8 cellular contexts compared by ENCODE assay signal in genomic region chr11:87722756-87723599, GRCh38.
A peak's percentile ranks its signal among the peaks of the same experiment; 100 is the strongest.
DNase-seq lines count a peak whose midpoint lies in the region; ATAC-seq and TF ChIP-seq lines count a peak whose summit lies in the region.

No MANE protein-coding gene starts in this region.

- no peaks in the 10 kb centered on the region for H4K20me1 ChIP-seq in KMS-11 (ENCODE audit: insufficient read depth)

- H3K27ac Mint-ChIP-seq in nephron progenitor cell = no peak overlapping the region
- H3K27ac Mint-ChIP-seq in CD8-positive, alpha-beta T cell = no peak overlapping the region

- no peaks in the 10 kb centered on the region for H3K4me1 Mint-ChIP-seq in nephron progenitor cell
- H3K4me1 Mint-ChIP-seq in CD8-positive, alpha-beta T cell (ENCODE audit: low read depth) = no peaks in the 10 kb centered on the region

- peak; percentile 55 for TF ChIP-seq CTCF in KMS-11 (conservative IDR thresholded peaks at IDR 0.05; ENCODE audit: low read depth, low read length)
- peak; percentile 88 for TF ChIP-seq CTCF in brain microvascular endothelial cell (IDR thresholded peaks at IDR 0.05; ENCODE audit: low read depth, low read length, missing control alignments)
- TF ChIP-seq CTCF in nephron progenitor cell (IDR thresholded peaks at IDR 0.05) = peak; percentile 58
- TF ChIP-seq CTCF in CD8-positive, alpha-beta T cell (IDR thresholded peaks at IDR 0.05) = no peak

- H3K79me2 ChIP-seq in KMS-11 (ENCODE audit: insufficient read depth, low read depth) = no peaks in the 10 kb centered on the region

- H2AFZ ChIP-seq in KMS-11 (ENCODE audit: low read depth) = no peak overlapping the region

- no peaks in the 10 kb centered on the region for H3K9me3 ChIP-seq in CD8-positive, alpha-beta T cell (ENCODE audit: low read length)

- CTCF ChIA-PET in CD8-positive, alpha-beta T cell (lab: Charles Lee) = no interaction called here

- in situ Hi-C loops in brain microvascular endothelial cell (cut with HindIII; ENCODE audit: low pct_ligation_motif_present, low sequenced_read_pairs) = no loop called here

- H3K4me2 ChIP-seq in KMS-11 = no peak overlapping the region

- H3K9ac ChIP-seq in KMS-11 = no peak overlapping the region

- no peaks in the 10 kb centered on the region for H3K9me3 Mint-ChIP-seq in nephron progenitor cell
- peaks cover 3% of the 10 kb centered on the region for H3K9me3 Mint-ChIP-seq in CD8-positive, alpha-beta T cell

- ATAC-seq in GM21390 (IDR thresholded peaks at IDR 0.05; ENCODE audit: unreplicated experiment) = peak; percentile 66
- no peak for ATAC-seq in CD8-positive, alpha-beta T cell

- no peaks in the 10 kb centered on the region for H3K27me3 Mint-ChIP-seq in nephron progenitor cell (ENCODE audit: low read depth, poor library complexity)
- H3K27me3 Mint-ChIP-seq in CD8-positive, alpha-beta T cell (ENCODE audit: low read depth) = no peaks in the 10 kb centered on the region

- no peak overlapping the region for H3K27ac ChIP-seq in KMS-11
- H3K27ac ChIP-seq in brain microvascular endothelial cell = no peak overlapping the region
- no peak overlapping the region for H3K27ac ChIP-seq in CD8-positive, alpha-beta T cell (ENCODE audit: low read depth, low read length)

- H3K36me3 Mint-ChIP-seq in nephron progenitor cell (ENCODE audit: low read depth) = no peaks in the 10 kb centered on the region
- H3K36me3 Mint-ChIP-seq in CD8-positive, alpha-beta T cell = no peaks in the 10 kb centered on the region

- DNase-seq in DMS 273 (lab: John Stamatoyannopoulos, UW; ENCODE audit: unreplicated experiment) (peak; percentile 19), DMS 273 treated with DMSO at 0.1 percent for 48 hours (lab: John Stamatoyannopoulos, UW) (no peak), brain microvascular endothelial cell (peak; percentile 7), nephron progenitor cell (peak; percentile 23)
- no peak for DNase-seq in CD8-positive, alpha-beta T cell
- DNase-seq in activated CD8-positive, alpha-beta memory T cell treated with anti-CD3 and anti-CD28 coated beads, Interleukin-2, amount 50 U/mL, for 4 hours = no peak

- POLR2A ChIA-PET in CD8-positive, alpha-beta T cell (lab: Charles Lee) = no interaction called here

- no peak overlapping the region for H3K4me3 ChIP-seq in KMS-11 (IDR thresholded peaks at IDR 0.05; ENCODE audit: insufficient read depth, low read depth, low read length)
- H3K4me3 ChIP-seq in brain microvascular endothelial cell (ENCODE audit: low read depth, low read length) = no peak overlapping the region
- H3K4me3 ChIP-seq in CD8-positive, alpha-beta T cell (ENCODE audit: low read depth, low read length) = no peak overlapping the region

- H3K27me3 ChIP-seq in KMS-11 (ENCODE audit: insufficient read depth, low read depth) (no peaks in the 10 kb centered on the region), brain microvascular endothelial cell (replicated peaks) (no peaks in the 10 kb centered on the region)
- no peaks in the 10 kb centered on the region for H3K27me3 ChIP-seq in CD8-positive, alpha-beta T cell (ENCODE audit: insufficient read depth, low read length)

- H3K4me1 ChIP-seq in KMS-11 (ENCODE audit: low read depth, poor library complexity, severe bottlenecking) = no peaks in the 10 kb centered on the region
- H3K4me1 ChIP-seq in CD8-positive, alpha-beta T cell (ENCODE audit: insufficient read depth, low read length) = no peaks in the 10 kb centered on the region

- no peak overlapping the region for H3K4me3 Mint-ChIP-seq in nephron progenitor cell
- H3K4me3 Mint-ChIP-seq in CD8-positive, alpha-beta T cell = no peak overlapping the region

- intact Hi-C loops in CD8-positive, alpha-beta T cell (cut with DNase I, micrococcal nuclease) = no loop called here

- H3K36me3 ChIP-seq in KMS-11 (ENCODE audit: insufficient read depth) (no peaks in the 10 kb centered on the region), brain microvascular endothelial cell (replicated peaks) (no peaks in the 10 kb centered on the region)
- H3K36me3 ChIP-seq in CD8-positive, alpha-beta T cell (ENCODE audit: insufficient read depth, low read length) = no peaks in the 10 kb centered on the region

Comparison
In these comparisons a context has a peak if more than half of its experiments do, and no peak if none do; other contexts are left out.
1. DNase-seq: peak in DMS 273 (single experiment), brain microvascular endothelial cell (single experiment) and nephron progenitor cell (single experiment); none in DMS 273 treated with DMSO at 0.1 percent for 48 hours (single experiment), CD8-positive, alpha-beta T cell (0 of 7) and activated CD8-positive, alpha-beta memory T cell treated with anti-CD3 and anti-CD28 coated beads, Interleukin-2, amount 50 U/mL, for 4 hours (single experiment).